ENCODE assay signal across 20 cellular contexts in genomic region chr4:175772170-175772685, GRCh38. TPM values are rescaled to one million over a fixed set of nuclear protein-coding genes. Genes with fewer than 3 reads are reported as not detected.
A peak's percentile ranks its signal among the peaks of the same experiment; 100 is the strongest.
DNase-seq lines count a peak whose midpoint lies in the region; ATAC-seq and TF ChIP-seq lines count a peak whose summit lies in the region.
"Had no signal": no experiment of that assay in that cellular context is flagged by ENCODE, and none has a peak within 500 bp of the region (broad histone marks: within the 10 kb centered on the region; RNA-seq: fewer than 3 reads in every experiment).

No MANE protein-coding gene starts in this region.

- H3K79me2 ChIP-seq in H9 (ENCODE audit: insufficient read depth, low read length), result no peaks in the 10 kb centered on the region
- H3K79me2 ChIP-seq in PC-3 (ENCODE audit: low read length), result no peaks in the 10 kb centered on the region

- H3K4me1 ChIP-seq in H9 (ENCODE audit: insufficient read depth, low read length) (no peaks in the 10 kb centered on the region; the same call in 1 of the 2 replicates), PC-3 (ENCODE audit: insufficient read depth, low read length) (0 out of 2 replicates have a peak, but pooled peaks cover 3% of the 10 kb centered on the region), iPS-20b (ENCODE audit: insufficient read depth, low read length) (peaks cover 33% of the 10 kb centered on the region)
- H3K4me1 ChIP-seq: SJCRH30 had no signal

- H4K91ac ChIP-seq in H9 (ENCODE audit: insufficient read length, low read depth, low read length), result no peak overlapping the region

- H3K4ac ChIP-seq in H9 (ENCODE audit: low read depth, low read length), result no peak overlapping the region

- no peak overlapping the region for H2AFZ ChIP-seq in H9 (ENCODE audit: low read length)
- peak overlapping the region; percentile 95 for H2AFZ ChIP-seq in PC-3 (ENCODE audit: low read length)

- no CpG with 5 or more reads among the region's 3 CpGs for WGBS in H9 (ENCODE audit: extremely low coverage, insufficient read length, low lambda C conversion rate)

- H2BK5ac ChIP-seq in H9 (ENCODE audit: insufficient read length, low read length), result no peak overlapping the region

- peak overlapping the region; percentile 15 to 50 (median 27); a peak in 6 of 7 replicates for H3K27ac Mint-ChIP-seq in H9
- H3K27ac Mint-ChIP-seq: CD14-positive monocyte; IgD-negative memory B cell; T-helper 2 cell treated with Interferon-gamma antibody and Interleukin-4, amounts not matched to agents 5 μg/mL and 100 μg/mL, for 36 hours had no signal

- no peak overlapping the region for H2AK5ac ChIP-seq in H9 (ENCODE audit: insufficient read length, low read length)

- H3K23me2 ChIP-seq in H9 (ENCODE audit: insufficient read length, low read depth, low read length, poor library complexity, severe bottlenecking), result no peaks in the 10 kb centered on the region

- H2BK15ac ChIP-seq in H9 (ENCODE audit: low read depth, low read length), result no peak overlapping the region

- peak; percentile 10 for DNase-seq in COR-L47 (lab: John Stamatoyannopoulos, UW)
- DNase-seq in H9, result no peak
- DNase-seq in PC-3, result no peak
- DNase-seq in cortex of kidney (lab: John Stamatoyannopoulos, UW), result no peak
- DNase-seq in NCI-H524 treated with DMSO at 0.1 percent for 48 hours (lab: John Stamatoyannopoulos, UW), result no peak
- DNase-seq in activated CD4-positive, alpha-beta T cell treated with anti-CD3 and anti-CD28 coated beads, Interleukin-2, amount 50 U/mL, for 4 hours, result no peak
- DNase-seq: ACHN; AML-193; DMS153; Kasumi-1; NCI-H1417 treated with DMSO at 0.1 percent for 48 hours; NCI-H2029; NK-92 treated with Interleukin-12 subunit alpha and Interleukin-12 subunit beta, amount 100 ng/mL, for 24 hours; SJCRH30; SW 1271 had no signal

- H3K27me3 Mint-ChIP-seq in H9 (ENCODE audit: low read depth), result no peaks in the 10 kb centered on the region

- H3K27me3 ChIP-seq in H9 (ENCODE audit: insufficient read depth, low read length) (no peaks in the 10 kb centered on the region), PC-3 (ENCODE audit: low read length) (no peaks in the 10 kb centered on the region), iPS-20b (ENCODE audit: insufficient read depth, low read length) (no peaks in the 10 kb centered on the region)
- H3K27me3 ChIP-seq: SJCRH30 had no signal

- no peak overlapping the region for H3K56ac ChIP-seq in H9 (ENCODE audit: insufficient read length, low read depth, low read length)

- no peak overlapping the region for H3K14ac ChIP-seq in H9 (ENCODE audit: insufficient read depth, low read length)

- no peak overlapping the region for H2BK120ac ChIP-seq in H9 (ENCODE audit: low read depth, low read length, poor library complexity, severe bottlenecking)

- H3K4me2 ChIP-seq in H9 (ENCODE audit: insufficient read depth, insufficient read length, low read length), result no peak overlapping the region
- no peak overlapping the region for H3K4me2 ChIP-seq in PC-3 (ENCODE audit: low read length)

- TF ChIP-seq CTCF in H9 (conservative IDR thresholded peaks at IDR 0.05) (no peak), PC-3 (conservative IDR thresholded peaks at IDR 0.05; ENCODE audit: low read depth, low read length) (no peak)

- no peak overlapping the region for H2BK20ac ChIP-seq in H9 (ENCODE audit: low read depth, low read length, poor library complexity, severe bottlenecking)

- no peak overlapping the region for H3K4me3 ChIP-seq in PC-3 (ENCODE audit: low read length)
- H3K4me3 ChIP-seq in iPS-20b (ENCODE audit: low read length), result no peak overlapping the region
- H3K4me3 ChIP-seq: SJCRH30 had no signal

- intact Hi-C loops in PC-3 (cut with micrococcal nuclease), result no loop called here

- no peak overlapping the region for H3K18ac ChIP-seq in H9 (ENCODE audit: insufficient read length, low read depth, low read length)

- H3K9me3 ChIP-seq in H9 (ENCODE audit: control insufficient read depth, low read depth, low read length), result no peaks in the 10 kb centered on the region
- H3K9me3 ChIP-seq in PC-3 (ENCODE audit: low read length), result no peaks in the 10 kb centered on the region
- H3K9me3 ChIP-seq in iPS-20b (ENCODE audit: insufficient read depth, low read depth, low read length), result no peaks in the 10 kb centered on the region
- H3K9me3 ChIP-seq: SJCRH30 had no signal

- H3K9ac ChIP-seq in H9 (ENCODE audit: extremely low read depth, insufficient read length, low read length) (no peak overlapping the region), PC-3 (ENCODE audit: low read length) (no peak overlapping the region), iPS-20b (ENCODE audit: low read depth, low read length) (peak overlapping the region; percentile 15; the same call in 1 of the 2 replicates)

- H4K5ac ChIP-seq in H9 (ENCODE audit: insufficient read length, low read depth, low read length), result no peak overlapping the region

- no peaks in the 10 kb centered on the region for H3K9me3 Mint-ChIP-seq in H9
- H3K9me3 Mint-ChIP-seq: IgD-negative memory B cell; T-helper 2 cell treated with Interferon-gamma antibody and Interleukin-4, amounts not matched to agents 5 μg/mL and 100 μg/mL, for 36 hours had no signal

- POLR2A ChIA-PET in PC-3 (lab: Charles Lee; ENCODE audit: unreplicated experiment), result no interaction called here

- no peaks in the 10 kb centered on the region for H3K79me1 ChIP-seq in H9 (ENCODE audit: insufficient read depth, low read depth, low read length, poor library complexity, severe bottlenecking)

- no peak overlapping the region for H4K8ac ChIP-seq in H9 (replicated peaks; ENCODE audit: insufficient read length, low read depth, low read length)

- H3T11ph ChIP-seq in H9 (ENCODE audit: low read length), result no peak overlapping the region

- H2BK12ac ChIP-seq in H9 (ENCODE audit: insufficient read length, low read depth, low read length), result no peak overlapping the region

- H4K20me1 ChIP-seq in H9 (ENCODE audit: control insufficient read depth, insufficient read depth, insufficient read length) (no peaks in the 10 kb centered on the region), PC-3 (ENCODE audit: low read length) (no peaks in the 10 kb centered on the region)

- no peaks in the 10 kb centered on the region for H3K9me2 ChIP-seq in PC-3 (replicated peaks; ENCODE audit: low read length)

- H3K36me3 Mint-ChIP-seq in H9 (ENCODE audit: insufficient read depth in 1 of 3, low read depth in 3 of 3), result no peaks in the 10 kb centered on the region
- H3K36me3 Mint-ChIP-seq: CD14-positive monocyte, IgD-negative memory B cell had no signal

- ATAC-seq in PC-3, result no peak; the same call in 1 of the 2 replicates
- ATAC-seq in HG03565 (IDR thresholded peaks at IDR 0.05; ENCODE audit: unreplicated experiment), result no peak

- no peak overlapping the region for H3K23ac ChIP-seq in H9 (ENCODE audit: insufficient read length, low read depth, low read length)

- BruUV-seq in PC-3 (replicated peaks; lab: Mats Ljungman, UMichigan), result no TSS peak

- H3K27ac ChIP-seq in H9 (ENCODE audit: insufficient read length, low read depth, low read length) (no peak overlapping the region), PC-3 (ENCODE audit: low read length) (no peak overlapping the region), iPS-20b (ENCODE audit: low read length) (no peak overlapping the region)
- H3K27ac ChIP-seq: SJCRH30 had no signal

- H3K4me3 Mint-ChIP-seq in H9, result peak overlapping the region in 1 of 2 experiments; percentile 7; a peak in 1 of 5 replicates
- H3K4me3 Mint-ChIP-seq: CD14-positive monocyte; IgD-negative memory B cell; T-helper 2 cell treated with Interferon-gamma antibody and Interleukin-4, amounts not matched to agents 5 μg/mL and 100 μg/mL, for 36 hours had no signal

- CTCF ChIA-PET in PC-3 (lab: Charles Lee), result no interaction called here

- H3K36me3 ChIP-seq in PC-3 (ENCODE audit: low read depth, low read length) (no peaks in the 10 kb centered on the region), iPS-20b (ENCODE audit: insufficient read depth, low read depth, low read length) (no peaks in the 10 kb centered on the region)
- H3K36me3 ChIP-seq: SJCRH30 had no signal

- no peaks in the 10 kb centered on the region for H3F3A ChIP-seq in PC-3 (ENCODE audit: low read length, unreplicated experiment)

- H3K4me1 Mint-ChIP-seq in H9, result peaks cover 43 to 45% of the 10 kb centered on the region in 2 experiments
- H3K4me1 Mint-ChIP-seq: CD14-positive monocyte, IgD-negative memory B cell had no signal

RNA-seq across cellular contexts. Expression of gene GPM6A, which starts 39.8 kb away (rescaled TPM):
- 2.4 and 2.9 TPM in 2 replicates for total RNA-seq in H9 (2021)
- not detected in 2 replicates for total RNA-seq in PC-3 (2014; rRNA removed)
- total RNA-seq: SJCRH30 had no signal
